In the genomic region with DNA sequence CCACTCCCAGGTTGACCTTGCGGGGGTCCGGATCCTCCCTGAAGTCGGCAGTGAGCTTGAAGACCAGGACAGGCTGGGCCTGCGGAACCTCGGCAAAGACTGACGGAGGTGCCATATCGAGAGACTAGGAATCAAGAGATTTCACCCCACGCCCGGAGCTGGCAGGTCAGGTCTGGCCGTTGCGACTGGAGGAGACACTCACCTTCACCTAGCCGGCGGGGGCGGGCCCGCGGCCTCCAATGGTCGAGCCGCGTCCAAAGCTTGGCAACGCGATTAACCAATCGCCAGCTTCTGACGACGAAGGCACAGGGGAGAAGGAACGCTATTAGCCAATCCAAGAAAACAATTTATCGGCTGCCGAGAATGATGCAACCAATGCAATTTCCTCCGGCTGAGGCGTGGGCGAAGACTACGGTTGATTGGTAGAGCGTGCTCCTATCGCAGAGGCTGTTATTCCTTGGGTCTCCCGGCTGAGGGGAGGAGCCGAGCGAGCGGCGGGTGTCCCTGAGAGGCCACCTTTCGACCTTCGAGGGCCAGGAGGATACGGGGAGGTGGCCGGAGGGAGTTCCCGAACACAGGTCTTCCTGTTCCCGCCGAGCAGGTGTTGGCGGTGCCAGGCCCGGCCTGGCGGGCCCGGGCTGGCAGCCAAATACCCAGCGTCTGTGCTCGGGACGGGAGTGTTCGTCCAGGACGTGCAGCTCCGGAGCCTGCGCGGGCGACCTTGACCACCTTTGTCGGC, we compare ENCODE assay signal across 1 cellular context.
A peak's percentile ranks its signal among the peaks of the same experiment; 100 is the strongest.
TF ChIP-seq lines count a peak whose summit lies in the region.

A gene (minus strand): TSS at position 174 of the 739 bp plus-strand sequence. CDS start 59 bp downstream, at position 115.

TF ChIP-seq in HEK293, 187 proteins besides CTCF, POLR2A, EP300 and RAD21 (continued from another document and continues in another):
- TF ChIP-seq, protein P1, sequence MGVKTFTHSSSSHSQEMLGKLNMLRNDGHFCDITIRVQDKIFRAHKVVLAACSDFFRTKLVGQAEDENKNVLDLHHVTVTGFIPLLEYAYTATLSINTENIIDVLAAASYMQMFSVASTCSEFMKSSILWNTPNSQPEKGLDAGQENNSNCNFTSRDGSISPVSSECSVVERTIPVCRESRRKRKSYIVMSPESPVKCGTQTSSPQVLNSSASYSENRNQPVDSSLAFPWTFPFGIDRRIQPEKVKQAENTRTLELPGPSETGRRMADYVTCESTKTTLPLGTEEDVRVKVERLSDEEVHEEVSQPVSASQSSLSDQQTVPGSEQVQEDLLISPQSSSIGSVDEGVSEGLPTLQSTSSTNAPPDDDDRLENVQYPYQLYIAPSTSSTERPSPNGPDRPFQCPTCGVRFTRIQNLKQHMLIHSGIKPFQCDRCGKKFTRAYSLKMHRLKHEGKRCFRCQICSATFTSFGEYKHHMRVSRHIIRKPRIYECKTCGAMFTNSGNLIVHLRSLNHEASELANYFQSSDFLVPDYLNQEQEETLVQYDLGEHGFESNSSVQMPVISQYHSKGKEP (tag by site-specific recombination; IDR thresholded peaks at IDR 0.05), result peak; percentile 75
- TF ChIP-seq, protein P2, sequence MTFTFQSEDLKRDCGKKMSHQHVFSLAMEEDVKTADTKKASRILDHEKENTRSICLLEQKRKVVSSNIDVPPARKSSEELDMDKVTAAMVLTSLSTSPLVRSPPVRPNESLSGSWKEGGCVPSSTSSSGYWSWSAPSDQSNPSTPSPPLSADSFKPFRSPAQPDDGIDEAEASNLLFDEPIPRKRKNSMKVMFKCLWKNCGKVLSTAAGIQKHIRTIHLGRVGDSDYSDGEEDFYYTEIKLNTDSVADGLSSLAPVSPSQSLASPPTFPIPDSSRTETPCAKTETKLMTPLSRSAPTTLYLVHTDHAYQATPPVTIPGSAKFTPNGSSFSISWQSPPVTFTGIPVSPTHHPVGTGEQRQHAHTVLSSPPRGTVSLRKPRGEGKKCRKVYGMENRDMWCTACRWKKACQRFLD (tag by site-specific recombination; IDR thresholded peaks at IDR 0.05), result no peak
- TF ChIP-seq, protein P3, sequence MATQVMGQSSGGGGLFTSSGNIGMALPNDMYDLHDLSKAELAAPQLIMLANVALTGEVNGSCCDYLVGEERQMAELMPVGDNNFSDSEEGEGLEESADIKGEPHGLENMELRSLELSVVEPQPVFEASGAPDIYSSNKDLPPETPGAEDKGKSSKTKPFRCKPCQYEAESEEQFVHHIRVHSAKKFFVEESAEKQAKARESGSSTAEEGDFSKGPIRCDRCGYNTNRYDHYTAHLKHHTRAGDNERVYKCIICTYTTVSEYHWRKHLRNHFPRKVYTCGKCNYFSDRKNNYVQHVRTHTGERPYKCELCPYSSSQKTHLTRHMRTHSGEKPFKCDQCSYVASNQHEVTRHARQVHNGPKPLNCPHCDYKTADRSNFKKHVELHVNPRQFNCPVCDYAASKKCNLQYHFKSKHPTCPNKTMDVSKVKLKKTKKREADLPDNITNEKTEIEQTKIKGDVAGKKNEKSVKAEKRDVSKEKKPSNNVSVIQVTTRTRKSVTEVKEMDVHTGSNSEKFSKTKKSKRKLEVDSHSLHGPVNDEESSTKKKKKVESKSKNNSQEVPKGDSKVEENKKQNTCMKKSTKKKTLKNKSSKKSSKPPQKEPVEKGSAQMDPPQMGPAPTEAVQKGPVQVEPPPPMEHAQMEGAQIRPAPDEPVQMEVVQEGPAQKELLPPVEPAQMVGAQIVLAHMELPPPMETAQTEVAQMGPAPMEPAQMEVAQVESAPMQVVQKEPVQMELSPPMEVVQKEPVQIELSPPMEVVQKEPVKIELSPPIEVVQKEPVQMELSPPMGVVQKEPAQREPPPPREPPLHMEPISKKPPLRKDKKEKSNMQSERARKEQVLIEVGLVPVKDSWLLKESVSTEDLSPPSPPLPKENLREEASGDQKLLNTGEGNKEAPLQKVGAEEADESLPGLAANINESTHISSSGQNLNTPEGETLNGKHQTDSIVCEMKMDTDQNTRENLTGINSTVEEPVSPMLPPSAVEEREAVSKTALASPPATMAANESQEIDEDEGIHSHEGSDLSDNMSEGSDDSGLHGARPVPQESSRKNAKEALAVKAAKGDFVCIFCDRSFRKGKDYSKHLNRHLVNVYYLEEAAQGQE (tag by site-specific recombination; IDR thresholded peaks at IDR 0.05), result peak; percentile 28; the same call in 1 of the 2 replicates
- TF ChIP-seq ZFHX2 (tag by site-specific recombination; conservative IDR thresholded peaks at IDR 0.05) (peak; percentile 90), ZNF585B (tag by site-specific recombination; IDR thresholded peaks at IDR 0.05) (no peak), ZNF624 (tag by site-specific recombination; IDR thresholded peaks at IDR 0.05) (no peak), ZNF324 (tag by site-specific recombination; IDR thresholded peaks at IDR 0.05) (peak; percentile 38; the same call in 1 of the 2 replicates), SP2 (tag by site-specific recombination; IDR thresholded peaks at IDR 0.05) (peak; percentile 99), ZNF394 (tag by site-specific recombination; IDR thresholded peaks at IDR 0.05; ENCODE audit: borderline replicate concordance) (0 out of 2 replicates have a peak, but pooled peaks have one; percentile 25), SALL2 (tag by site-specific recombination; IDR thresholded peaks at IDR 0.05; ENCODE audit: borderline replicate concordance) (no peak), ZNF843 (tag by site-specific recombination; IDR thresholded peaks at IDR 0.05) (peak; percentile 35; the same call in 1 of the 2 replicates), ZNF23 (tag by site-specific recombination; IDR thresholded peaks at IDR 0.05; ENCODE audit: borderline replicate concordance) (no peak), ZXDB (tag by site-specific recombination; IDR thresholded peaks at IDR 0.05) (peak; percentile 67; the same call in 1 of the 2 replicates), ZNF416 (tag by site-specific recombination; IDR thresholded peaks at IDR 0.05) (no peak), ZNF10 (tag by site-specific recombination; IDR thresholded peaks at IDR 0.05) (peak; percentile 97), ZNF777 (tag by site-specific recombination; IDR thresholded peaks at IDR 0.05; ENCODE audit: borderline replicate concordance) (0 out of 2 replicates have a peak, but pooled peaks have one; percentile 37), ZSCAN30 (tag by site-specific recombination; IDR thresholded peaks at IDR 0.05) (no peak), IKZF3 (tag by site-specific recombination; IDR thresholded peaks at IDR 0.05) (peak; percentile 49; the same call in 1 of the 2 replicates), ZBTB7A (tag by site-specific recombination; IDR thresholded peaks at IDR 0.05; ENCODE audit: low read depth) (peak; percentile 40; the same call in 1 of the 2 replicates), WT1 (tag by site-specific recombination; IDR thresholded peaks at IDR 0.05) (peak; percentile 67), EGR2 (tag by site-specific recombination; IDR thresholded peaks at IDR 0.05; ENCODE audit: low read depth) (peak; percentile 79), BCL11A (tag by site-specific recombination; IDR thresholded peaks at IDR 0.05; ENCODE audit: low read depth) (peak; percentile 87), ZNF501 (tag by site-specific recombination; IDR thresholded peaks at IDR 0.05) (peak; percentile 82; the same call in 1 of the 2 replicates), ZNF660 (tag by site-specific recombination; IDR thresholded peaks at IDR 0.05) (0 out of 2 replicates have a peak, but pooled peaks have one; percentile 15), ZEB2 (tag by site-specific recombination; IDR thresholded peaks at IDR 0.05) (peak; percentile 74; the same call in 1 of the 2 replicates), ZBTB17 (tag by site-specific recombination; IDR thresholded peaks at IDR 0.05) (peak; percentile 80), BCL11B (tag by site-specific recombination; IDR thresholded peaks at IDR 0.05; ENCODE audit: low read depth) (peak; percentile 71; the same call in 1 of the 2 replicates), SP3 (tag by site-specific recombination; IDR thresholded peaks at IDR 0.05) (peak; percentile 95), ZNF610 (tag by site-specific recombination; IDR thresholded peaks at IDR 0.05; ENCODE audit: borderline replicate concordance) (peak; percentile 66; the same call in 1 of the 2 replicates), ZNF555 (tag by site-specific recombination; conservative IDR thresholded peaks at IDR 0.05) (no peak)
- TF ChIP-seq, protein P4, sequence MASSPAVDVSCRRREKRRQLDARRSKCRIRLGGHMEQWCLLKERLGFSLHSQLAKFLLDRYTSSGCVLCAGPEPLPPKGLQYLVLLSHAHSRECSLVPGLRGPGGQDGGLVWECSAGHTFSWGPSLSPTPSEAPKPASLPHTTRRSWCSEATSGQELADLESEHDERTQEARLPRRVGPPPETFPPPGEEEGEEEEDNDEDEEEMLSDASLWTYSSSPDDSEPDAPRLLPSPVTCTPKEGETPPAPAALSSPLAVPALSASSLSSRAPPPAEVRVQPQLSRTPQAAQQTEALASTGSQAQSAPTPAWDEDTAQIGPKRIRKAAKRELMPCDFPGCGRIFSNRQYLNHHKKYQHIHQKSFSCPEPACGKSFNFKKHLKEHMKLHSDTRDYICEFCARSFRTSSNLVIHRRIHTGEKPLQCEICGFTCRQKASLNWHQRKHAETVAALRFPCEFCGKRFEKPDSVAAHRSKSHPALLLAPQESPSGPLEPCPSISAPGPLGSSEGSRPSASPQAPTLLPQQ (tag by site-specific recombination; IDR thresholded peaks at IDR 0.05), result peak; percentile 41; the same call in 1 of the 2 replicates
- TF ChIP-seq, protein P5, sequence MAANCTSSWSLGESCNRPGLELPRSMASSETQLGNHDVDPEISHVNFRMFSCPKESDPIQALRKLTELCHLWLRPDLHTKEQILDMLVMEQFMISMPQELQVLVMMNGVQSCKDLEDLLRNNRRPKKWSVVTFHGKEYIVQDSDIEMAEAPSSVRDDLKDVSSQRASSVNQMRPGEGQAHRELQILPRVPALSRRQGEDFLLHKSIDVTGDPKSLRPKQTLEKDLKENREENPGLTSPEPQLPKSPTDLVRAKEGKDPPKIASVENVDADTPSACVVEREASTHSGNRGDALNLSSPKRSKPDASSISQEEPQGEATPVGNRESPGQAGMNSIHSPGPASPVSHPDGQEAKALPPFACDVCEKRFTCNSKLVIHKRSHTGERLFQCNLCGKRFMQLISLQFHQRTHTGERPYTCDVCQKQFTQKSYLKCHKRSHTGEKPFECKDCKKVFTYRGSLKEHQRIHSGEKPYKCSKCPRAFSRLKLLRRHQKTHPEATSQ (tag by site-specific recombination; IDR thresholded peaks at IDR 0.05), result peak; percentile 39; the same call in 1 of the 2 replicates
- TF ChIP-seq, protein P6, sequence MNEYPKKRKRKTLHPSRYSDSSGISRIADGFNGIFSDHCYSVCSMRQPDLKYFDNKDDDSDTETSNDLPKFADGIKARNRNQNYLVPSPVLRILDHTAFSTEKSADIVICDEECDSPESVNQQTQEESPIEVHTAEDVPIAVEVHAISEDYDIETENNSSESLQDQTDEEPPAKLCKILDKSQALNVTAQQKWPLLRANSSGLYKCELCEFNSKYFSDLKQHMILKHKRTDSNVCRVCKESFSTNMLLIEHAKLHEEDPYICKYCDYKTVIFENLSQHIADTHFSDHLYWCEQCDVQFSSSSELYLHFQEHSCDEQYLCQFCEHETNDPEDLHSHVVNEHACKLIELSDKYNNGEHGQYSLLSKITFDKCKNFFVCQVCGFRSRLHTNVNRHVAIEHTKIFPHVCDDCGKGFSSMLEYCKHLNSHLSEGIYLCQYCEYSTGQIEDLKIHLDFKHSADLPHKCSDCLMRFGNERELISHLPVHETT (tag by site-specific recombination; IDR thresholded peaks at IDR 0.05), result peak; percentile 6; the same call in 1 of the 2 replicates
- TF ChIP-seq, protein P7, sequence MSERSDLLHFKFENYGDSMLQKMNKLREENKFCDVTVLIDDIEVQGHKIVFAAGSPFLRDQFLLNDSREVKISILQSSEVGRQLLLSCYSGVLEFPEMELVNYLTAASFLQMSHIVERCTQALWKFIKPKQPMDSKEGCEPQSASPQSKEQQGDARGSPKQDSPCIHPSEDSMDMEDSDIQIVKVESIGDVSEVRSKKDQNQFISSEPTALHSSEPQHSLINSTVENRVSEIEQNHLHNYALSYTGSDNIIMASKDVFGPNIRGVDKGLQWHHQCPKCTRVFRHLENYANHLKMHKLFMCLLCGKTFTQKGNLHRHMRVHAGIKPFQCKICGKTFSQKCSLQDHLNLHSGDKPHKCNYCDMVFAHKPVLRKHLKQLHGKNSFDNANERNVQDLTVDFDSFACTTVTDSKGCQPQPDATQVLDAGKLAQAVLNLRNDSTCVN (tag by site-specific recombination; optimal IDR thresholded peaks at IDR 0.05), result peak; percentile 66
- TF ChIP-seq, protein P8, sequence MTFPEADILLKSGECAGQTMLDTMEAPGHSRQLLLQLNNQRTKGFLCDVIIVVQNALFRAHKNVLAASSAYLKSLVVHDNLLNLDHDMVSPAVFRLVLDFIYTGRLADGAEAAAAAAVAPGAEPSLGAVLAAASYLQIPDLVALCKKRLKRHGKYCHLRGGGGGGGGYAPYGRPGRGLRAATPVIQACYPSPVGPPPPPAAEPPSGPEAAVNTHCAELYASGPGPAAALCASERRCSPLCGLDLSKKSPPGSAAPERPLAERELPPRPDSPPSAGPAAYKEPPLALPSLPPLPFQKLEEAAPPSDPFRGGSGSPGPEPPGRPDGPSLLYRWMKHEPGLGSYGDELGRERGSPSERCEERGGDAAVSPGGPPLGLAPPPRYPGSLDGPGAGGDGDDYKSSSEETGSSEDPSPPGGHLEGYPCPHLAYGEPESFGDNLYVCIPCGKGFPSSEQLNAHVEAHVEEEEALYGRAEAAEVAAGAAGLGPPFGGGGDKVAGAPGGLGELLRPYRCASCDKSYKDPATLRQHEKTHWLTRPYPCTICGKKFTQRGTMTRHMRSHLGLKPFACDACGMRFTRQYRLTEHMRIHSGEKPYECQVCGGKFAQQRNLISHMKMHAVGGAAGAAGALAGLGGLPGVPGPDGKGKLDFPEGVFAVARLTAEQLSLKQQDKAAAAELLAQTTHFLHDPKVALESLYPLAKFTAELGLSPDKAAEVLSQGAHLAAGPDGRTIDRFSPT (tag by site-specific recombination; IDR thresholded peaks at IDR 0.05), result peak; percentile 37; the same call in 1 of the 2 replicates
- TF ChIP-seq, protein P9, sequence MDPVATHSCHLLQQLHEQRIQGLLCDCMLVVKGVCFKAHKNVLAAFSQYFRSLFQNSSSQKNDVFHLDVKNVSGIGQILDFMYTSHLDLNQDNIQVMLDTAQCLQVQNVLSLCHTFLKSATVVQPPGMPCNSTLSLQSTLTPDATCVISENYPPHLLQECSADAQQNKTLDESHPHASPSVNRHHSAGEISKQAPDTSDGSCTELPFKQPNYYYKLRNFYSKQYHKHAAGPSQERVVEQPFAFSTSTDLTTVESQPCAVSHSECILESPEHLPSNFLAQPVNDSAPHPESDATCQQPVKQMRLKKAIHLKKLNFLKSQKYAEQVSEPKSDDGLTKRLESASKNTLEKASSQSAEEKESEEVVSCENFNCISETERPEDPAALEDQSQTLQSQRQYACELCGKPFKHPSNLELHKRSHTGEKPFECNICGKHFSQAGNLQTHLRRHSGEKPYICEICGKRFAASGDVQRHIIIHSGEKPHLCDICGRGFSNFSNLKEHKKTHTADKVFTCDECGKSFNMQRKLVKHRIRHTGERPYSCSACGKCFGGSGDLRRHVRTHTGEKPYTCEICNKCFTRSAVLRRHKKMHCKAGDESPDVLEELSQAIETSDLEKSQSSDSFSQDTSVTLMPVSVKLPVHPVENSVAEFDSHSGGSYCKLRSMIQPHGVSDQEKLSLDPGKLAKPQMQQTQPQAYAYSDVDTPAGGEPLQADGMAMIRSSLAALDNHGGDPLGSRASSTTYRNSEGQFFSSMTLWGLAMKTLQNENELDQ (tag by site-specific recombination; IDR thresholded peaks at IDR 0.05; ENCODE audit: low read depth), result no peak
